ENCODE assay signal across 11 cellular contexts in genomic region chr6:1608222-1608975, GRCh38. TPM values are rescaled to one million over a fixed set of nuclear protein-coding genes. Genes with fewer than 3 reads are reported as not detected.
DNase-seq lines count a peak whose midpoint lies in the region; ATAC-seq and TF ChIP-seq lines count a peak whose summit lies in the region.
"Had no signal": no experiment of that assay in that cellular context is flagged by ENCODE, and none has a peak within 500 bp of the region (broad histone marks: within the 10 kb centered on the region; RNA-seq: fewer than 3 reads in every experiment).

No MANE protein-coding gene starts in this region.

- H3K9me3 ChIP-seq in OCI-LY1 (ENCODE audit: low read length) (peaks cover 4% of the 10 kb centered on the region), prostate gland (no peaks in the 10 kb centered on the region)
- H3K9me3 ChIP-seq: mucosa of descending colon had no signal

- H3F3A ChIP-seq in OCI-LY1 (ENCODE audit: insufficient read depth, low read length), result no peaks in the 10 kb centered on the region

- no peak for TF ChIP-seq POLR2A in prostate gland (IDR thresholded peaks at IDR 0.05)

- 24% methylated on average over 48 of the region's 48 CpGs for WGBS in prostate gland

- peak overlapping the region; percentile 73 for H3K4me2 ChIP-seq in OCI-LY1 (ENCODE audit: low read length)

- H3K4me1 ChIP-seq in OCI-LY1 (ENCODE audit: insufficient read depth, low read length, severe bottlenecking) (peaks cover 73% of the 10 kb centered on the region), prostate gland (replicated peaks) (peaks cover 3% of the 10 kb centered on the region)

- H3K27ac ChIP-seq in OCI-LY1 (ENCODE audit: low read depth, low read length, poor library complexity, severe bottlenecking) (peak overlapping the region; percentile 87), prostate gland (peak overlapping the region; percentile 83 to 91)

- DNase-seq in NCI-H510A treated with DMSO at 0.1 percent for 48 hours (lab: John Stamatoyannopoulos, UW) (peak; percentile 5), NCI-H510A (lab: John Stamatoyannopoulos, UW) (no peak), endothelial cell (ENCODE audit: low spot score) (peak; percentile 18), prostate gland (ENCODE audit: low spot score) (no peak), AG08395 (ENCODE audit: low spot score) (no peak)
- DNase-seq: central memory CD4-positive, alpha-beta T cell; mucosa of descending colon had no signal

- ATAC-seq in GM18858 (IDR thresholded peaks at IDR 0.05; ENCODE audit: unreplicated experiment) (no peak), GM21576 (IDR thresholded peaks at IDR 0.05; ENCODE audit: unreplicated experiment) (no peak)
- ATAC-seq: mucosa of descending colon had no signal

- peaks cover 34% of the 10 kb centered on the region for H3K27me3 Mint-ChIP-seq in endothelial cell (ENCODE audit: unreplicated experiment)

- H3K4me3 ChIP-seq in OCI-LY1 (ENCODE audit: low read depth, low read length, poor library complexity, severe bottlenecking) (peak overlapping the region; percentile 70), prostate gland (peak overlapping the region; percentile 51 to 58)
- H3K4me3 ChIP-seq: mucosa of descending colon had no signal

- peaks cover 44% of the 10 kb centered on the region for H3K4me1 Mint-ChIP-seq in endothelial cell (ENCODE audit: unreplicated experiment)

- TF ChIP-seq CTCF in OCI-LY1 (IDR thresholded peaks at IDR 0.05; ENCODE audit: low read length) (no peak), endothelial cell (IDR thresholded peaks at IDR 0.05; ENCODE audit: unreplicated experiment) (no peak), prostate gland (IDR thresholded peaks at IDR 0.05) (no peak)

- peaks cover 16% of the 10 kb centered on the region; the same call in 1 of the 2 replicates for H3K79me2 ChIP-seq in OCI-LY1 (ENCODE audit: insufficient read depth, low read length)

- intact Hi-C loops in prostate gland (cut with DNase I), result loop anchor here (5.0 to 10.0 kb wide), 4 partner anchors 426 to 839 kb away; no protein-coding TSS in a partner anchor

- H3K27ac Mint-ChIP-seq in endothelial cell (ENCODE audit: unreplicated experiment), result peak overlapping the region; percentile 78

- no peak overlapping the region for H2AFZ ChIP-seq in OCI-LY1 (ENCODE audit: low read length)

- peak overlapping the region; percentile 70 for H3K9ac ChIP-seq in OCI-LY1 (ENCODE audit: low read length)

- H3K9me3 Mint-ChIP-seq in endothelial cell (ENCODE audit: unreplicated experiment), result peaks cover 4% of the 10 kb centered on the region

- H3K27me3 ChIP-seq in OCI-LY1 (ENCODE audit: insufficient read depth, low read length) (no peaks in the 10 kb centered on the region), prostate gland (replicated peaks; ENCODE audit: insufficient read depth) (peaks cover 2% of the 10 kb centered on the region)

- peaks cover 18% of the 10 kb centered on the region for H3K36me3 ChIP-seq in OCI-LY1 (ENCODE audit: insufficient read depth, low read length)
- H3K36me3 ChIP-seq in prostate gland, result no peaks in the 10 kb centered on the region

- H3K4me3 Mint-ChIP-seq in endothelial cell (ENCODE audit: unreplicated experiment), result peak overlapping the region; percentile 92

- H3K36me3 Mint-ChIP-seq in endothelial cell (ENCODE audit: low read depth, unreplicated experiment), result peaks cover 20% of the 10 kb centered on the region

- no peaks in the 10 kb centered on the region for H4K20me1 ChIP-seq in OCI-LY1 (ENCODE audit: insufficient read depth, low read length)

- no peaks in the 10 kb centered on the region for H3K9me2 ChIP-seq in OCI-LY1 (ENCODE audit: low read depth, low read length)

RNA-seq across cellular contexts. Expression of gene FOXC1, which starts 1.3 kb away (rescaled TPM):
- total RNA-seq in endothelial cell (ENCODE audit: unreplicated experiment), result 112 TPM
- 10 to 100 TPM in 1 of 2 donors, 1 to 10 TPM in 1; 9.2 to 11.2 TPM for total RNA-seq in prostate gland
- total RNA-seq: T-helper 2 cell treated with Interferon-gamma antibody and Interleukin-4, amounts not matched to agents 100 ng/mL and 5 ng/mL, for 36 hours had no signal

Comparison
In these comparisons a context has a peak if more than half of its experiments do, and no peak if none do; other contexts are left out.
1. DNase-seq: peak in NCI-H510A treated with DMSO at 0.1 percent for 48 hours (single experiment) and endothelial cell (single experiment); none in NCI-H510A (single experiment), prostate gland (single experiment) and AG08395 (single experiment).